ENCODE assay signal across 8 cellular contexts in genomic region chr10:72133517-72133916, GRCh38. TPM values are rescaled to one million over a fixed set of nuclear protein-coding genes. Genes with fewer than 3 reads are reported as not detected.
DNase-seq lines count a peak whose midpoint lies in the region; ATAC-seq, FAIRE-seq and TF ChIP-seq lines count a peak whose summit lies in the region.

No MANE protein-coding gene starts in this region.

- TF ChIP-seq CTCF in stomach (IDR thresholded peaks at IDR 0.05): no peak

- H3K9me3 ChIP-seq in stomach: peaks cover 0 to 7% (median 0%) of the 10 kb centered on the region in 4 donors

- no peak for TF ChIP-seq EP300 in stomach (IDR thresholded peaks at IDR 0.05)

- H3K27ac ChIP-seq in stomach: no peak overlapping the region

- TF ChIP-seq POLR2A in GM12892 (IDR thresholded peaks at IDR 0.05; ENCODE audit: low read depth, low read length) (no peak), stomach (IDR thresholded peaks at IDR 0.05) (no peak)

- H3K36me3 ChIP-seq in stomach: peaks cover 4 to 20% (median 19%) of the 10 kb centered on the region in 4 donors

- peak; percentile 56 for FAIRE-seq in GM12892 (lab: Jason Lieb, UNC)

- H3K4me1 ChIP-seq in stomach: peaks cover 0 to 12% (median 0%) of the 10 kb centered on the region in 4 donors

- H3K4me3 ChIP-seq in stomach: no peak overlapping the region

- peak; percentile 19 for DNase-seq in GM12892 (ENCODE audit: insufficient read length)
- peak; percentile 84 for DNase-seq in LHCN-M2 (ENCODE audit: low read depth)
- DNase-seq in glomerular visceral epithelial cell (ENCODE audit: extremely low spot score): peak; percentile 72
- DNase-seq in stomach: no peak
- DNase-seq in NCI-H1930 (lab: John Stamatoyannopoulos, UW): no peak
- no peak for DNase-seq in nucleus accumbens (lab: John Stamatoyannopoulos, UW)
- no peak for DNase-seq in DMS53 (lab: John Stamatoyannopoulos, UW)

- no peaks in the 10 kb centered on the region for H3K27me3 ChIP-seq in stomach

- peak; percentile 72 for ATAC-seq in GM21717 (IDR thresholded peaks at IDR 0.05; ENCODE audit: unreplicated experiment)

- intact Hi-C loops in stomach (cut with DNase I; ENCODE audit: low total_unique reads): no loop called here

RNA-seq across cellular contexts. Expression of gene SPOCK2, which starts 45.2 kb away (rescaled TPM):
- 0.45 TPM for polyA plus RNA-seq in GM12892 (2012; ENCODE audit: missing spikeins)
- 0.06 and 0.29 TPM in 2 replicates for total RNA-seq in LHCN-M2 (2014; rRNA removed)
- 0.15 TPM for polyA plus RNA-seq in LHCN-M2 (2012)
- 10 to 100 TPM in 3 of 5 donors, 1 to 10 TPM in 2; 1.2 to 31.7 (median 17.4) TPM for total RNA-seq in stomach
- 1 to 10 TPM; 1.1 to 2.7 (median 1.8) TPM for polyA plus RNA-seq in stomach

Comparison
In these comparisons a context has a peak if more than half of its experiments do, and no peak if none do; other contexts are left out.
1. DNase-seq: peak in GM12892 (single experiment), LHCN-M2 (single experiment) and glomerular visceral epithelial cell (single experiment); none in stomach (single experiment), NCI-H1930 (0 of 2), nucleus accumbens (0 of 56) and DMS53 (single experiment).